15 cellular contexts compared by ENCODE assay signal in genomic region chr3:59115355-59116136, GRCh38.
A peak's percentile ranks its signal among the peaks of the same experiment; 100 is the strongest.
DNase-seq lines count a peak whose midpoint lies in the region; ATAC-seq and TF ChIP-seq lines count a peak whose summit lies in the region.
"Had no signal": no experiment of that assay in that cellular context is flagged by ENCODE, and none has a peak within 500 bp of the region (broad histone marks: within the 10 kb centered on the region; RNA-seq: fewer than 3 reads in every experiment).

No MANE protein-coding gene starts in this region.

- H3K9me2 ChIP-seq in PC-9 (ENCODE audit: insufficient read depth), result no peaks in the 10 kb centered on the region

- TF ChIP-seq EP300 in tibial nerve (IDR thresholded peaks at IDR 0.05), result no peak

- no peak overlapping the region for H2AFZ ChIP-seq in PC-9

- H3K4me3 ChIP-seq in PC-9 (no peak overlapping the region), retinal pigment epithelial cell (ENCODE audit: low read length) (no peak overlapping the region), A673 (ENCODE audit: low read depth, low read length, poor library complexity, severe bottlenecking) (no peak overlapping the region), tibial nerve (no peak overlapping the region)
- H3K4me3 ChIP-seq: uterus had no signal

- H3K27me3 ChIP-seq in PC-9 (ENCODE audit: insufficient read depth, low read depth), result no peaks in the 10 kb centered on the region
- no peaks in the 10 kb centered on the region for H3K27me3 ChIP-seq in A673 (replicated peaks; ENCODE audit: insufficient read depth, low read depth, low read length, poor library complexity)
- no peaks in the 10 kb centered on the region for H3K27me3 ChIP-seq in tibial nerve
- H3K27me3 ChIP-seq: right atrium auricular region, uterus had no signal

- no peak for TF ChIP-seq CTCF in PC-9 (conservative IDR thresholded peaks at IDR 0.05)
- TF ChIP-seq CTCF in retinal pigment epithelial cell (conservative IDR thresholded peaks at IDR 0.05; ENCODE audit: low read depth, low read length), result no peak
- no peak for TF ChIP-seq CTCF in A673 (conservative IDR thresholded peaks at IDR 0.05; ENCODE audit: low read depth, low read length)
- no peak for TF ChIP-seq CTCF in tibial nerve (IDR thresholded peaks at IDR 0.05)

- peak overlapping the region; percentile 10 for H3K4me2 ChIP-seq in PC-9

- CTCF ChIA-PET in PC-9 (lab: Charles Lee), result no interaction called here
- CTCF ChIA-PET in A673 (lab: Charles Lee), result no interaction called here

- H4K20me1 ChIP-seq in PC-9 (ENCODE audit: insufficient read depth), result no peaks in the 10 kb centered on the region

- intact Hi-C loops in PC-9 (cut with micrococcal nuclease; ENCODE audit: unreplicated experiment), result no loop called here
- intact Hi-C loops in A673 (cut with micrococcal nuclease; ENCODE audit: unreplicated experiment), result no loop called here

- POLR2A ChIA-PET in PC-9 (lab: Charles Lee; ENCODE audit: unreplicated experiment), result no interaction called here
- POLR2A ChIA-PET in A673 (lab: Charles Lee; ENCODE audit: low non-redundant PET), result no interaction called here

- no peak overlapping the region for H3K27ac ChIP-seq in PC-9
- no peak overlapping the region for H3K27ac ChIP-seq in A673 (ENCODE audit: low read depth, low read length, poor library complexity, severe bottlenecking)
- H3K27ac ChIP-seq in tibial nerve, result no peak overlapping the region
- H3K27ac ChIP-seq: right atrium auricular region, uterus had no signal

- no peak for DNase-seq in PC-9
- peak; percentile 74 for DNase-seq in fibroblast of gingiva (ENCODE audit: low read depth)
- DNase-seq in retinal pigment epithelial cell (ENCODE audit: low read depth), result peak; percentile 14
- DNase-seq in A673 (ENCODE audit: low spot score), result no peak
- no peak for DNase-seq in NCI-H345 (lab: John Stamatoyannopoulos, UW)
- DNase-seq in tibial nerve (ENCODE audit: low spot score in 2 of 2), result no peak
- DNase-seq: activated gamma-delta T cell; Caco-2; naive B cell; NCI-H2081; NCI-H774; stimulated activated naive B cell treated with anti-CD40 and anti-IgM and Interleukin-4, amounts not matched to agents 10 μg/mL and 1 μg/mL and 100 μg/mL, for 72 hours; uterus had no signal

- H3K4me1 ChIP-seq in PC-9 (replicated peaks; ENCODE audit: insufficient read depth) (no peaks in the 10 kb centered on the region; the same call in 1 of the 2 replicates), A673 (ENCODE audit: insufficient read depth, low read length, poor library complexity, severe bottlenecking) (no peaks in the 10 kb centered on the region), tibial nerve (no peaks in the 10 kb centered on the region)
- H3K4me1 ChIP-seq: Caco-2, right atrium auricular region, uterus had no signal

- no peaks in the 10 kb centered on the region for H3F3A ChIP-seq in PC-9 (ENCODE audit: insufficient read depth, low read depth)

- BruUV-seq in PC-9 (replicated peaks; lab: Mats Ljungman, UMichigan), result no TSS peak
- BruUV-seq in A673 (replicated peaks; lab: Mats Ljungman, UMichigan), result no TSS peak

- H3K79me2 ChIP-seq in PC-9 (ENCODE audit: low read depth), result no peaks in the 10 kb centered on the region

- TF ChIP-seq POLR2A in tibial nerve (IDR thresholded peaks at IDR 0.05), result no peak

- H3K36me3 ChIP-seq in PC-9 (ENCODE audit: low read depth) (no peaks in the 10 kb centered on the region), A673 (ENCODE audit: insufficient read depth, low read length, poor library complexity, severe bottlenecking) (no peaks in the 10 kb centered on the region), tibial nerve (no peaks in the 10 kb centered on the region)
- H3K36me3 ChIP-seq: right atrium auricular region, uterus had no signal

- H3K9me3 ChIP-seq in PC-9 (ENCODE audit: insufficient read depth, low read depth) (no peaks in the 10 kb centered on the region), A673 (ENCODE audit: low read depth, low read length, poor library complexity, severe bottlenecking) (no peaks in the 10 kb centered on the region), tibial nerve (no peaks in the 10 kb centered on the region)
- H3K9me3 ChIP-seq: Caco-2, right atrium auricular region, uterus had no signal

- peak; percentile 61 for ATAC-seq in GM18867 (IDR thresholded peaks at IDR 0.05; ENCODE audit: unreplicated experiment)
- ATAC-seq: stimulated activated naive B cell treated with anti-CD40 and anti-IgM and Interleukin-4, amounts not matched to agents 10 μg/mL and 1 μg/mL and 100 μg/mL, for 72 hours had no signal

- 73 to 75% methylated on average over 5 of the region's 5 CpGs for WGBS in tibial nerve, 2 donors

Comparison
In these comparisons a context has a peak if more than half of its experiments do, and no peak if none do; other contexts are left out.
1. DNase-seq: peak in fibroblast of gingiva (single experiment) and retinal pigment epithelial cell (single experiment); none in PC-9 (0 of 2), A673 (single experiment), NCI-H345 (single experiment) and tibial nerve (0 of 2).